21 cellular contexts compared by ENCODE assay signal in genomic region chr5:22754155-22754554, GRCh38.
"Had no signal": no experiment of that assay in that cellular context is flagged by ENCODE, and none has a peak within 500 bp of the region (broad histone marks: within the 10 kb centered on the region; RNA-seq: fewer than 3 reads in every experiment).

No MANE protein-coding gene starts in this region.

- H3K27me3 ChIP-seq: adrenal gland, tibial nerve had no signal

- H3K27ac ChIP-seq: adrenal gland, lower lobe of right lung, prostate gland, skin epidermis, tibial nerve had no signal

- H3K36me3 ChIP-seq: adrenal gland, lower lobe of right lung, prostate gland, tibial nerve had no signal

- H3K4me1 ChIP-seq: adrenal gland, lower lobe of right lung, prostate gland, tibial nerve had no signal

- DNase-seq: activated CD4-positive, alpha-beta memory T cell treated with anti-CD3 and anti-CD28 coated beads, Interleukin-2, amount 10 ng/mL, durations not matched to agents 7 days and 5 days; activated CD4-positive, alpha-beta T cell treated with anti-CD3 and anti-CD28 coated beads for 36 hours; activated effector memory CD4-positive, alpha-beta T cell treated with Interleukin-2 at 50 U/mL for 16 hours; activated T-cell treated with anti-CD3 and anti-CD28 coated beads, Interleukin-2, amount 50 U/mL, for 24 hours; adrenal gland; central memory CD4-positive, alpha-beta T cell; cortex of kidney; effector CD4-positive, alpha-beta T cell; foreskin fibroblast; head of caudate nucleus; immature natural killer cell; left cardiac atrium; lower lobe of right lung; nephron progenitor cell; right cardiac atrium; stimulated activated CD4-positive, alpha-beta T cell treated with anti-CD3 and anti-CD28 coated beads, Interleukin-15, amount 100 ng/mL, for 24 hours; stimulated activated CD4-positive, alpha-beta T cell treated with anti-CD3 and anti-CD28 coated beads, Interleukin-4, amount 100 ng/mL, for 1 hour; stimulated activated naive B cell treated with anti-CD40 and anti-IgM and Interleukin-4, amounts not matched to agents 10 μg/mL and 1 μg/mL and 100 μg/mL, for 72 hours had no signal

- H3K4me3 ChIP-seq: adrenal gland, lower lobe of right lung, prostate gland, skin epidermis, tibial nerve had no signal

- ATAC-seq: activated CD4-positive, alpha-beta T cell treated with anti-CD3 and anti-CD28 coated beads for 36 hours; left cardiac atrium; lower lobe of right lung; right cardiac atrium; stimulated activated naive B cell treated with anti-CD40 and anti-IgM and Interleukin-4, amounts not matched to agents 10 μg/mL and 1 μg/mL and 100 μg/mL, for 72 hours had no signal

- H3K9me3 ChIP-seq: adrenal gland, lower lobe of right lung, prostate gland, tibial nerve had no signal
